8 cellular contexts compared by ENCODE assay signal in genomic region chr10:42367532-42368230, GRCh38.
A peak's percentile ranks its signal among the peaks of the same experiment; 100 is the strongest.
DNase-seq lines count a peak whose midpoint lies in the region; ATAC-seq and TF ChIP-seq lines count a peak whose summit lies in the region.

No MANE protein-coding gene starts in this region.

- peaks cover 0 to 7% of the 10 kb centered on the region in 2 experiments for H3K36me3 ChIP-seq in SK-N-SH (replicated peaks in 1 of 2; ENCODE audit: control insufficient read depth in 1 of 2, insufficient read depth in 2 of 2, low read length in 1 of 2)
- H3K36me3 ChIP-seq in mucosa of descending colon (ENCODE audit: low read depth) = no peaks in the 10 kb centered on the region
- H3K36me3 ChIP-seq in tibial artery = peaks cover 0 to 7% (median 0%) of the 10 kb centered on the region in 3 donors

- H4K20me1 ChIP-seq in SK-N-SH (ENCODE audit: insufficient read depth) = no peaks in the 10 kb centered on the region

- H2AFZ ChIP-seq in SK-N-SH (ENCODE audit: low read depth) = peak overlapping the region; percentile 98

- intact Hi-C loops in mucosa of descending colon (cut with DNase I, micrococcal nuclease) (no loop called here), tibial artery (cut with DNase I; ENCODE audit: low total_unique reads) (no loop called here)

- H3K4me3 ChIP-seq in SK-N-SH (ENCODE audit: low read depth in 2 of 2, low read length in 1 of 2) = peak overlapping the region; percentile 73 to 87
- no peak overlapping the region for H3K4me3 ChIP-seq in mucosa of descending colon
- H3K4me3 ChIP-seq in tibial artery = peak overlapping the region; percentile 52 to 60

- H3K4me2 ChIP-seq in SK-N-SH = peak overlapping the region; percentile 90

- H3K9me3 ChIP-seq in SK-N-SH = peaks cover 3% of the 10 kb centered on the region; the same call in 1 of the 2 replicates
- peaks cover 76% of the 10 kb centered on the region for H3K9me3 ChIP-seq in mucosa of descending colon
- no peaks in the 10 kb centered on the region for H3K9me3 ChIP-seq in tibial artery

- H3K27me3 ChIP-seq in SK-N-SH (ENCODE audit: insufficient read depth) (no peaks in the 10 kb centered on the region), tibial artery (no peaks in the 10 kb centered on the region)

- CTCF ChIA-PET in SK-N-SH (lab: Yijun Ruan, JAX) = interaction anchor here (0.6 kb wide), 1 partner anchor 894 kb away, joined by 3 read pairs; no protein-coding TSS in a partner anchor

- peak; percentile 9 for DNase-seq in activated naive CD4-positive, alpha-beta T cell treated with Interleukin-2 at 50 U/mL for 16 hours
- DNase-seq in activated naive CD4-positive, alpha-beta T cell (lab: John Stamatoyannopoulos, UW) = no peak
- DNase-seq in SK-N-SH (peak; percentile 92), mucosa of descending colon (peak; percentile 31 to 76 (median 56)), tibial artery (peak; percentile 85 to 90), T-helper 9 cell (no peak)

- POLR2A ChIA-PET in SK-N-SH (lab: Yijun Ruan, JAX) = no interaction called here

- ATAC-seq in HG03342 (IDR thresholded peaks at IDR 0.05; ENCODE audit: unreplicated experiment) = peak; percentile 99
- ATAC-seq in esophagus mucosa = peak; percentile 97
- ATAC-seq in mucosa of descending colon = peak; percentile 54

- no peaks in the 10 kb centered on the region for H3K9me2 ChIP-seq in SK-N-SH

- no peak for TF ChIP-seq CTCF in SK-N-SH (IDR thresholded peaks at IDR 0.05)
- no peak for TF ChIP-seq CTCF in mucosa of descending colon (IDR thresholded peaks at IDR 0.05)
- no peak for TF ChIP-seq CTCF in tibial artery (IDR thresholded peaks at IDR 0.05)

- no peak for TF ChIP-seq RAD21 in SK-N-SH (IDR thresholded peaks at IDR 0.05; ENCODE audit: low read length)

- H3K9ac ChIP-seq in SK-N-SH = peak overlapping the region; percentile 66

- H3K27ac ChIP-seq in SK-N-SH (ENCODE audit: low read depth in 2 of 2, low read length in 1 of 2) = peak overlapping the region; percentile 25 to 77; a peak in 3 of 4 replicates
- H3K27ac ChIP-seq in tibial artery = no peak overlapping the region

- H3F3A ChIP-seq in SK-N-SH (replicated peaks; ENCODE audit: insufficient read depth) = no peaks in the 10 kb centered on the region

- H3K4me1 ChIP-seq in SK-N-SH (ENCODE audit: control insufficient read depth in 1 of 2, insufficient read depth in 2 of 2, low read depth in 1 of 2, low read length in 1 of 2) (no peaks in the 10 kb centered on the region; a peak in 1 of 4 replicates), mucosa of descending colon (ENCODE audit: low read depth) (no peaks in the 10 kb centered on the region), tibial artery (no peaks in the 10 kb centered on the region)

- 17% methylated on average over 22 of the region's 33 CpGs for WGBS in SK-N-SH (ENCODE audit: low lambda C conversion rate)

- TF ChIP-seq EP300 in SK-N-SH (IDR thresholded peaks at IDR 0.05; ENCODE audit: borderline replicate concordance in 1 of 2, low read depth in 1 of 2, low read length in 1 of 2) = no peak

- H3K79me2 ChIP-seq in SK-N-SH (ENCODE audit: insufficient read depth) = peaks cover 23% of the 10 kb centered on the region

TF ChIP-seq in SK-N-SH, 30 proteins besides CTCF, POLR2A, EP300 and RAD21 (continues in another document):
- TF ChIP-seq CHD2 (IDR thresholded peaks at IDR 0.05; ENCODE audit: low read length, partially characterized antibody) (peak; percentile 92), JUND (IDR thresholded peaks at IDR 0.05) (no peak), TCF12 (IDR thresholded peaks at IDR 0.05) (no peak), RXRA (IDR thresholded peaks at IDR 0.05; ENCODE audit: borderline replicate concordance, low read depth) (no peak), FOXJ3 (CRISPR knock-in tag; IDR thresholded peaks at IDR 0.05) (no peak), TEAD4 (IDR thresholded peaks at IDR 0.05; ENCODE audit: borderline replicate concordance, insufficient read depth) (no peak), POLR2AphosphoS5 (IDR thresholded peaks at IDR 0.05; ENCODE audit: low read depth, low read length) (peak; percentile 47), REST (IDR thresholded peaks at IDR 0.05; ENCODE audit: low read depth, low read length) (no peak), PBX3 (IDR thresholded peaks at IDR 0.05) (peak; percentile 100), MXI1 (IDR thresholded peaks at IDR 0.05; ENCODE audit: low read depth, low read length) (0 out of 2 replicates have a peak, but pooled peaks have one; percentile 54), IRF3 (IDR thresholded peaks at IDR 0.05; ENCODE audit: low read depth, low read length) (peak; percentile 85), GABPA (IDR thresholded peaks at IDR 0.05; ENCODE audit: low read depth) (peak; percentile 72), SIN3A (IDR thresholded peaks at IDR 0.05; ENCODE audit: borderline replicate concordance, low read depth, low read length) (0 out of 2 replicates have a peak, but pooled peaks have one; percentile 42), RCOR1 (IDR thresholded peaks at IDR 0.05; ENCODE audit: low read length) (no peak), MAX (IDR thresholded peaks at IDR 0.05; ENCODE audit: low read depth) (no peak), NFIC (IDR thresholded peaks at IDR 0.05; ENCODE audit: borderline replicate concordance) (no peak), EZH2phosphoT487 (IDR thresholded peaks at IDR 0.05; ENCODE audit: borderline replicate concordance, low read depth) (no peak), RFX5 (IDR thresholded peaks at IDR 0.05; ENCODE audit: low read length) (peak; percentile 53; the same call in 1 of the 2 replicates), FOSL2 (IDR thresholded peaks at IDR 0.05; ENCODE audit: borderline replicate concordance, low read depth) (no peak), TAF1 (IDR thresholded peaks at IDR 0.05; ENCODE audit: borderline replicate concordance, low read depth, low read length) (peak; percentile 58)
- TF ChIP-seq, protein P1, sequence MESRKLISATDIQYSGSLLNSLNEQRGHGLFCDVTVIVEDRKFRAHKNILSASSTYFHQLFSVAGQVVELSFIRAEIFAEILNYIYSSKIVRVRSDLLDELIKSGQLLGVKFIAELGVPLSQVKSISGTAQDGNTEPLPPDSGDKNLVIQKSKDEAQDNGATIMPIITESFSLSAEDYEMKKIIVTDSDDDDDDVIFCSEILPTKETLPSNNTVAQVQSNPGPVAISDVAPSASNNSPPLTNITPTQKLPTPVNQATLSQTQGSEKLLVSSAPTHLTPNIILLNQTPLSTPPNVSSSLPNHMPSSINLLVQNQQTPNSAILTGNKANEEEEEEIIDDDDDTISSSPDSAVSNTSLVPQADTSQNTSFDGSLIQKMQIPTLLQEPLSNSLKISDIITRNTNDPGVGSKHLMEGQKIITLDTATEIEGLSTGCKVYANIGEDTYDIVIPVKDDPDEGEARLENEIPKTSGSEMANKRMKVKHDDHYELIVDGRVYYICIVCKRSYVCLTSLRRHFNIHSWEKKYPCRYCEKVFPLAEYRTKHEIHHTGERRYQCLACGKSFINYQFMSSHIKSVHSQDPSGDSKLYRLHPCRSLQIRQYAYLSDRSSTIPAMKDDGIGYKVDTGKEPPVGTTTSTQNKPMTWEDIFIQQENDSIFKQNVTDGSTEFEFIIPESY (IDR thresholded peaks at IDR 0.05; ENCODE audit: borderline replicate concordance, low read depth) = no peak

Comparison
In these comparisons a context has a peak if more than half of its experiments do, and no peak if none do; other contexts are left out.
1. DNase-seq: peak in activated naive CD4-positive, alpha-beta T cell treated with Interleukin-2 at 50 U/mL for 16 hours (single experiment), SK-N-SH (single experiment), mucosa of descending colon (3 of 3) and tibial artery (2 of 2); none in activated naive CD4-positive, alpha-beta T cell (0 of 4) and T-helper 9 cell (single experiment).
2. H3K27ac ChIP-seq: peak in SK-N-SH (2 of 2); none in tibial artery (0 of 2).
3. Peak in every context shown above with its lines, with median percentiles within 50 percentile points of each other: ATAC-seq.